In the genomic region with DNA sequence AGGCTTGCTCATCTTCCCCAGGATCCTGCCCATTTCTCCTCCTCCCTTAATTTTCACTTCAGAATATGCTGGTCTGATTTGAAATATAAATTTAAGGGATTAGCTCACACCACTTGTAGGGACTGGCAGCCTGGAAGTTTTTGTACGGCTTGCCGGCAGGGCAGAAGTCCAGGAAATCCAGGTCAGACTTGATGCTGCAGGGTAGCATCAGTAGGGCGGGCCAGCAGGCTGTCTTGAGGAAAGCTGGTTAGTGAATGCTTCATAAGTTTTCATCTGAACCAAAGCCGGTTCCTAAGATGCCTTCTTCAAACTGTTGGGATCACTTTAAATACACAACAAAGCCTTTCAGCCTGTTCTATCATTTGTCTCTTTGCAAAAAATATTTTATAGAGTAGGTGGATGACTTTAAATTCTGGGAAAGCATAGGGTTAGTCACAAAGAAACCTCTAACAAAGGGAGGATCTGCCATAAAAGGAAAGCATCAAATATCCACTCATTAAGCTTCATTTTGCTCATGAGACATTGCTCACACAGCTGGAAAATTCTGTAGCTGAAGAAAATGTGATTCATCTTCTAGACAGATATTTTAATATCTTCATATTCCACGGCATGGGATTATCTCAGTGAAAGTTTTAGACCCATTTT, we compare ENCODE assay signal across 1 cellular context.
TF ChIP-seq lines count a peak whose summit lies in the region.

No MANE protein-coding gene starts in this region.

TF ChIP-seq in GM23338, 12 proteins besides CTCF, POLR2A, EP300 and RAD21 (continued from another document):
- TF ChIP-seq, protein P1, sequence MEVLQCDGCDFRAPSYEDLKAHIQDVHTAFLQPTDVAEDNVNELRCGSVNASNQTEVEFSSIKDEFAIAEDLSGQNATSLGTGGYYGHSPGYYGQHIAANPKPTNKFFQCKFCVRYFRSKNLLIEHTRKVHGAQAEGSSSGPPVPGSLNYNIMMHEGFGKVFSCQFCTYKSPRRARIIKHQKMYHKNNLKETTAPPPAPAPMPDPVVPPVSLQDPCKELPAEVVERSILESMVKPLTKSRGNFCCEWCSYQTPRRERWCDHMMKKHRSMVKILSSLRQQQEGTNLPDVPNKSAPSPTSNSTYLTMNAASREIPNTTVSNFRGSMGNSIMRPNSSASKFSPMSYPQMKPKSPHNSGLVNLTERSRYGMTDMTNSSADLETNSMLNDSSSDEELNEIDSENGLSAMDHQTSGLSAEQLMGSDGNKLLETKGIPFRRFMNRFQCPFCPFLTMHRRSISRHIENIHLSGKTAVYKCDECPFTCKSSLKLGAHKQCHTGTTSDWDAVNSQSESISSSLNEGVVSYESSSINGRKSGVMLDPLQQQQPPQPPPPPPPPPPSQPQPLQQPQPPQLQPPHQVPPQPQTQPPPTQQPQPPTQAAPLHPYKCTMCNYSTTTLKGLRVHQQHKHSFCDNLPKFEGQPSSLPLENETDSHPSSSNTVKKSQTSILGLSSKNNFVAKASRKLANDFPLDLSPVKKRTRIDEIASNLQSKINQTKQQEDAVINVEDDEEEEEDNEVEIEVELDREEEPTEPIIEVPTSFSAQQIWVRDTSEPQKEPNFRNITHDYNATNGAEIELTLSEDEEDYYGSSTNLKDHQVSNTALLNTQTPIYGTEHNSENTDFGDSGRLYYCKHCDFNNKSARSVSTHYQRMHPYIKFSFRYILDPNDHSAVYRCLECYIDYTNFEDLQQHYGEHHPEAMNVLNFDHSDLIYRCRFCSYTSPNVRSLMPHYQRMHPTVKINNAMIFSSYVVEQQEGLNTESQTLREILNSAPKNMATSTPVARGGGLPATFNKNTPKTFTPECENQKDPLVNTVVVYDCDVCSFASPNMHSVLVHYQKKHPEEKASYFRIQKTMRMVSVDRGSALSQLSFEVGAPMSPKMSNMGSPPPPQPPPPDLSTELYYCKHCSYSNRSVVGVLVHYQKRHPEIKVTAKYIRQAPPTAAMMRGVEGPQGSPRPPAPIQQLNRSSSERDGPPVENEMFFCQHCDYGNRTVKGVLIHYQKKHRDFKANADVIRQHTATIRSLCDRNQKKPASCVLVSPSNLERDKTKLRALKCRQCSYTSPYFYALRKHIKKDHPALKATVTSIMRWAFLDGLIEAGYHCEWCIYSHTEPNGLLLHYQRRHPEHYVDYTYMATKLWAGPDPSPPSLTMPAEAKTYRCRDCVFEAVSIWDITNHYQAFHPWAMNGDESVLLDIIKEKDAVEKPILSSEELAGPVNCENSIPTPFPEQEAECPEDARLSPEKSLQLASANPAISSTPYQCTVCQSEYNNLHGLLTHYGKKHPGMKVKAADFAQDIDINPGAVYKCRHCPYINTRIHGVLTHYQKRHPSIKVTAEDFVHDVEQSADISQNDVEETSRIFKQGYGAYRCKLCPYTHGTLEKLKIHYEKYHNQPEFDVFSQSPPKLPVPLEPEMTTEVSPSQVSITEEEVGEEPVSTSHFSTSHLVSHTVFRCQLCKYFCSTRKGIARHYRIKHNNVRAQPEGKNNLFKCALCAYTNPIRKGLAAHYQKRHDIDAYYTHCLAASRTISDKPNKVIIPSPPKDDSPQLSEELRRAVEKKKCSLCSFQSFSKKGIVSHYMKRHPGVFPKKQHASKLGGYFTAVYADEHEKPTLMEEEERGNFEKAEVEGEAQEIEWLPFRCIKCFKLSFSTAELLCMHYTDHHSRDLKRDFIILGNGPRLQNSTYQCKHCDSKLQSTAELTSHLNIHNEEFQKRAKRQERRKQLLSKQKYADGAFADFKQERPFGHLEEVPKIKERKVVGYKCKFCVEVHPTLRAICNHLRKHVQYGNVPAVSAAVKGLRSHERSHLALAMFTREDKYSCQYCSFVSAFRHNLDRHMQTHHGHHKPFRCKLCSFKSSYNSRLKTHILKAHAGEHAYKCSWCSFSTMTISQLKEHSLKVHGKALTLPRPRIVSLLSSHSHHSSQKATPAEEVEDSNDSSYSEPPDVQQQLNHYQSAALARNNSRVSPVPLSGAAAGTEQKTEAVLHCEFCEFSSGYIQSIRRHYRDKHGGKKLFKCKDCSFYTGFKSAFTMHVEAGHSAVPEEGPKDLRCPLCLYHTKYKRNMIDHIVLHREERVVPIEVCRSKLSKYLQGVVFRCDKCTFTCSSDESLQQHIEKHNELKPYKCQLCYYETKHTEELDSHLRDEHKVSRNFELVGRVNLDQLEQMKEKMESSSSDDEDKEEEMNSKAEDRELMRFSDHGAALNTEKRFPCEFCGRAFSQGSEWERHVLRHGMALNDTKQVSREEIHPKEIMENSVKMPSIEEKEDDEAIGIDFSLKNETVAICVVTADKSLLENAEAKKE (CRISPR knock-in tag; IDR thresholded peaks at IDR 0.05): no peak
- TF ChIP-seq, protein P2, sequence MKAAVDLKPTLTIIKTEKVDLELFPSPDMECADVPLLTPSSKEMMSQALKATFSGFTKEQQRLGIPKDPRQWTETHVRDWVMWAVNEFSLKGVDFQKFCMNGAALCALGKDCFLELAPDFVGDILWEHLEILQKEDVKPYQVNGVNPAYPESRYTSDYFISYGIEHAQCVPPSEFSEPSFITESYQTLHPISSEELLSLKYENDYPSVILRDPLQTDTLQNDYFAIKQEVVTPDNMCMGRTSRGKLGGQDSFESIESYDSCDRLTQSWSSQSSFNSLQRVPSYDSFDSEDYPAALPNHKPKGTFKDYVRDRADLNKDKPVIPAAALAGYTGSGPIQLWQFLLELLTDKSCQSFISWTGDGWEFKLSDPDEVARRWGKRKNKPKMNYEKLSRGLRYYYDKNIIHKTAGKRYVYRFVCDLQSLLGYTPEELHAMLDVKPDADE (IDR thresholded peaks at IDR 0.05): no peak
- TF ChIP-seq EZH2phosphoT487 (IDR thresholded peaks at IDR 0.05; ENCODE audit: unreplicated experiment) (no peak), ZNF331 (CRISPR knock-in tag; IDR thresholded peaks at IDR 0.05; ENCODE audit: low read depth) (no peak)
